8 cellular contexts compared by ENCODE assay signal in the genomic region with DNA sequence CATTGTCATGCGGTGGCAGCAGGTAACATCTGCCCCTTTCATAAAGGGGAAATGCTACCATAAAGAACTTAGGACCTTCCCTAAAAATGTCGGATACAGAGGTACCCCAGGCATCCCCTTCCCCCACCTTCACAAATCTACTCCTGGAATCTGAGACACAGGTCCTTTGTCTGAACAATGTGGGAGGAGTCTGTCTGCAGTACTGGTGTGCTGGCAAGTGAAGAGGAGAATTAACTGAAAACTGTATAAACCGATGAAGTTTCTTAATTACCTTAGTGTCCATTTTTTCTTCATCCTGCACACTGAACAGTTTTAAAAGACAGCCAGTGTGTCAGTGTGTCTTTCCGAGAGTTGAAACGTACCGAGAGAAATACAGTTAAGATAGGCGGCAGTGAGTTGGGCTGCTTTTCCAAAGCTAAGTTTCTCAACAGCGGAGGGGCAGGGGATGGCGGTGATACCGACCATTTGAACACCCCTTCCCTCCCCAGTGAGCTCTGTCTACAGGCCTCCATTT. TPM values are rescaled to one million over a fixed set of nuclear protein-coding genes. Genes with fewer than 3 reads are reported as not detected.
DNase-seq lines count a peak whose midpoint lies in the region; ATAC-seq and TF ChIP-seq lines count a peak whose summit lies in the region.

No MANE protein-coding gene starts in this region.

- intact Hi-C loops in IMR-90 (cut with micrococcal nuclease), result loop anchor here (5.0 to 10.0 kb wide), 3 partner anchors 163 to 373 kb away; partner anchors contain the start of genes ELAC1, MRO and SMAD4
- intact Hi-C loops in activated naive CD4-positive, alpha-beta T cell treated with anti-CD3 and anti-CD28 coated beads for 36 hours (cut with micrococcal nuclease), result loop anchor here (1.0 to 10.0 kb wide), 6 partner anchors 15 to 1383 kb away; partner anchors contain the start of genes ACAA2, ELAC1 and SKA1
- intact Hi-C loops in prostate gland (cut with DNase I), result loop anchor here (2.0 to 10.0 kb wide), 2 partner anchors 165 to 371 kb away; partner anchors contain the start of genes MRO and SMAD4

- peak overlapping the region; percentile 93 for H3K23ac ChIP-seq in IMR-90 (ENCODE audit: low read depth, low read length)

- no peaks in the 10 kb centered on the region for H3K36me3 ChIP-seq in IMR-90 (ENCODE audit: control insufficient read depth, insufficient read depth, low read length)
- H3K36me3 ChIP-seq in NT2/D1 (ENCODE audit: insufficient read depth, insufficient read length, low read length), result peaks cover 17% of the 10 kb centered on the region
- no peaks in the 10 kb centered on the region for H3K36me3 ChIP-seq in prostate gland

- DNase-seq in Caki2 (ENCODE audit: low read depth), result peak; percentile 58
- DNase-seq in IMR-90, result peak; percentile 60
- peak; percentile 61 for DNase-seq in NT2/D1 (ENCODE audit: low read depth, low spot score)
- DNase-seq in activated naive CD4-positive, alpha-beta T cell treated with anti-CD3 and anti-CD28 coated beads for 36 hours, result peak; percentile 57
- DNase-seq in glutamatergic neuron, result peak; percentile 28
- DNase-seq in prostate gland (ENCODE audit: low spot score), result peak; percentile 33

- H4K91ac ChIP-seq in IMR-90 (ENCODE audit: insufficient read depth, low read depth, low read length), result peak overlapping the region; percentile 85

- in situ Hi-C loops in Caki2 (cut with HindIII; ENCODE audit: low pct_unique_long_range_greater_than_20kb, low sequenced_read_pairs) (no loop called here), IMR-90 (cut with MboI; ENCODE audit: low sequenced_read_pairs) (no loop called here)

- H3K4me1 ChIP-seq in IMR-90 (ENCODE audit: control insufficient read depth, insufficient read depth, low read length), result peaks cover 6% of the 10 kb centered on the region; the same call in 1 of the 2 replicates
- H3K4me1 ChIP-seq in NT2/D1 (ENCODE audit: insufficient read depth, insufficient read length), result peaks cover 2% of the 10 kb centered on the region
- peaks cover 8% of the 10 kb centered on the region for H3K4me1 ChIP-seq in prostate gland (replicated peaks)

- H2AFZ ChIP-seq in IMR-90 (replicated peaks; ENCODE audit: low read length, poor library complexity), result peak overlapping the region; percentile 88

- peak overlapping the region; percentile 49; the same call in 1 of the 2 replicates for H4K5ac ChIP-seq in IMR-90 (ENCODE audit: low read depth, low read length)

- peak overlapping the region; percentile 53 for H2BK120ac ChIP-seq in IMR-90 (ENCODE audit: low read depth, low read length)

- TF ChIP-seq RAD21 in IMR-90 (IDR thresholded peaks at IDR 0.05; ENCODE audit: low read length), result no peak

- CTCF ChIA-PET in IMR-90 (lab: Yijun Ruan, JAX), result no interaction called here
- CTCF ChIA-PET in activated naive CD4-positive, alpha-beta T cell treated with anti-CD3 and anti-CD28 coated beads for 36 hours (lab: Charles Lee), result interaction anchor here (1.3 to 3.4 kb wide), 3 partner anchors 28 to 43 kb away, joined by 3 to 19 read pairs (median 5); no protein-coding TSS in a partner anchor

- peak overlapping the region; percentile 96 for H3K27ac Mint-ChIP-seq in activated naive CD4-positive, alpha-beta T cell treated with anti-CD3 and anti-CD28 coated beads for 36 hours
- H3K27ac Mint-ChIP-seq in glutamatergic neuron (ENCODE audit: unreplicated experiment), result peak overlapping the region; percentile 97

- ATAC-seq in IMR-90 (ENCODE audit: low read depth) (no peak), HG02678 (IDR thresholded peaks at IDR 0.05; ENCODE audit: unreplicated experiment) (no peak), HG03135 (IDR thresholded peaks at IDR 0.05; ENCODE audit: unreplicated experiment) (no peak)

- H3K18ac ChIP-seq in IMR-90 (ENCODE audit: low read depth, low read length), result peak overlapping the region; percentile 76

- H3K9ac ChIP-seq in IMR-90 (ENCODE audit: low read depth, low read length), result peak overlapping the region; percentile 96
- H3K9ac ChIP-seq in NT2/D1 (ENCODE audit: insufficient read length, low read depth), result peak overlapping the region; percentile 98

- peak overlapping the region; percentile 99 for H3K4me2 ChIP-seq in IMR-90 (ENCODE audit: low read depth, low read length)

- peak overlapping the region; percentile 76 for H3K14ac ChIP-seq in IMR-90 (replicated peaks; ENCODE audit: low read depth, low read length)

- H3K4me3 Mint-ChIP-seq in activated naive CD4-positive, alpha-beta T cell treated with anti-CD3 and anti-CD28 coated beads for 36 hours, result peak overlapping the region; percentile 84
- peak overlapping the region; percentile 91 for H3K4me3 Mint-ChIP-seq in glutamatergic neuron (ENCODE audit: unreplicated experiment)

- H3K4me1 Mint-ChIP-seq in activated naive CD4-positive, alpha-beta T cell treated with anti-CD3 and anti-CD28 coated beads for 36 hours (ENCODE audit: low read depth), result peaks cover 38% of the 10 kb centered on the region
- peaks cover 23% of the 10 kb centered on the region for H3K4me1 Mint-ChIP-seq in glutamatergic neuron (ENCODE audit: low read depth, unreplicated experiment)

- no peaks in the 10 kb centered on the region for H3K9me3 Mint-ChIP-seq in activated naive CD4-positive, alpha-beta T cell treated with anti-CD3 and anti-CD28 coated beads for 36 hours
- H3K9me3 Mint-ChIP-seq in glutamatergic neuron (ENCODE audit: unreplicated experiment), result peaks cover 20% of the 10 kb centered on the region

- peaks cover 48% of the 10 kb centered on the region for H4K20me1 ChIP-seq in IMR-90 (ENCODE audit: insufficient read depth, low read length)

- POLR2A ChIA-PET in IMR-90 (lab: Charles Lee; ENCODE audit: unreplicated experiment), result no interaction called here

- dilution Hi-C loops in IMR-90 (cut with HindIII; ENCODE audit: low sequenced_read_pairs, unreplicated experiment), result no loop called here

- H2BK20ac ChIP-seq in IMR-90 (ENCODE audit: low read depth, low read length), result no peak overlapping the region

- peak overlapping the region; percentile 28 to 70; a peak in 3 of 4 replicates for H4K8ac ChIP-seq in IMR-90 (ENCODE audit: low read depth in 2 of 2, low read length in 2 of 2)

- no CpG with 5 or more reads among the region's 10 CpGs for WGBS in IMR-90 (ENCODE audit: extremely low coverage in 2 of 2, insufficient read length in 1 of 2), 2 experiments
- WGBS in prostate gland, result under 1% methylated on average over 10 of the region's 10 CpGs

- TF ChIP-seq CTCF in IMR-90 (conservative IDR thresholded peaks at IDR 0.05; ENCODE audit: low read depth, low read length) (no peak), glutamatergic neuron (IDR thresholded peaks at IDR 0.05; ENCODE audit: partially characterized antibody, unreplicated experiment) (no peak), prostate gland (IDR thresholded peaks at IDR 0.05) (peak in 1 of 4 experiments; percentile 9)

- H3K9me3 ChIP-seq in IMR-90 (ENCODE audit: control insufficient read depth, insufficient read depth, low read length) (no peaks in the 10 kb centered on the region), NT2/D1 (ENCODE audit: insufficient read depth, low read length) (no peaks in the 10 kb centered on the region), prostate gland (no peaks in the 10 kb centered on the region)

- peaks cover 0 to 25% of the 10 kb centered on the region in 2 experiments; a peak in 2 of 4 replicates for H3K79me1 ChIP-seq in IMR-90 (ENCODE audit: low read depth in 1 of 2, low read length in 2 of 2)

- peak overlapping the region; percentile 90; the same call in 1 of the 2 replicates for H2AK5ac ChIP-seq in IMR-90 (ENCODE audit: low read depth, low read length)

- peaks cover 5% of the 10 kb centered on the region for H3K9me1 ChIP-seq in IMR-90 (ENCODE audit: insufficient read depth, low read length)

- H3K27ac ChIP-seq in IMR-90 (ENCODE audit: insufficient read depth, low read length), result peak overlapping the region; percentile 87
- peak overlapping the region; percentile 94 to 97 for H3K27ac ChIP-seq in prostate gland

- peaks cover 27% of the 10 kb centered on the region for H3K36me3 Mint-ChIP-seq in activated naive CD4-positive, alpha-beta T cell treated with anti-CD3 and anti-CD28 coated beads for 36 hours (ENCODE audit: low read depth)
- H3K36me3 Mint-ChIP-seq in glutamatergic neuron (ENCODE audit: unreplicated experiment), result peaks cover 7% of the 10 kb centered on the region

- H2AK9ac ChIP-seq in IMR-90 (replicated peaks; ENCODE audit: low read depth, low read length, poor library complexity), result peak overlapping the region; percentile 97

- H3K4me3 ChIP-seq in IMR-90 (ENCODE audit: insufficient read depth, low read depth, low read length) (peak overlapping the region; percentile 98), NT2/D1 (ENCODE audit: insufficient read length, low read depth) (peak overlapping the region; percentile 95), prostate gland (peak overlapping the region; percentile 81)

- peak overlapping the region; percentile 75 for H2BK5ac ChIP-seq in IMR-90 (ENCODE audit: low read depth, low read length, poor library complexity, severe bottlenecking)

- H3K4ac ChIP-seq in IMR-90 (ENCODE audit: low read depth, low read length), result peak overlapping the region; percentile 89

- H2BK15ac ChIP-seq in IMR-90 (ENCODE audit: low read depth, low read length), result 0 out of 3 replicates have a peak overlapping the region, but pooled peaks have one; percentile 18

- no peaks in the 10 kb centered on the region for H3K27me3 Mint-ChIP-seq in activated naive CD4-positive, alpha-beta T cell treated with anti-CD3 and anti-CD28 coated beads for 36 hours (ENCODE audit: low read depth)
- H3K27me3 Mint-ChIP-seq in glutamatergic neuron (ENCODE audit: unreplicated experiment), result peaks cover 19% of the 10 kb centered on the region

- H3K56ac ChIP-seq in IMR-90 (ENCODE audit: extremely low read depth, insufficient read depth, low read length), result peak overlapping the region; percentile 84

- H3K27me3 ChIP-seq in IMR-90 (ENCODE audit: control insufficient read depth, insufficient read depth, low read length), result no peaks in the 10 kb centered on the region
- H3K27me3 ChIP-seq in NT2/D1 (ENCODE audit: insufficient read depth, insufficient read length), result no peaks in the 10 kb centered on the region
- no peaks in the 10 kb centered on the region for H3K27me3 ChIP-seq in prostate gland (replicated peaks; ENCODE audit: insufficient read depth)

- no peak for TF ChIP-seq POLR2A in IMR-90 (IDR thresholded peaks at IDR 0.05; ENCODE audit: low read depth, low read length)
- peak; percentile 34 for TF ChIP-seq POLR2A in prostate gland (IDR thresholded peaks at IDR 0.05)

- no TSS peak for BruUV-seq in IMR-90 (replicated peaks; lab: Mats Ljungman, UMichigan)

TF ChIP-seq in IMR-90, 13 proteins besides CTCF, POLR2A, EP300 and RAD21 (continues in another document):
- TF ChIP-seq MAFK (IDR thresholded peaks at IDR 0.05; ENCODE audit: low read depth, low read length) (no peak), RCOR1 (IDR thresholded peaks at IDR 0.05; ENCODE audit: insufficient replicate concordance, low read length) (no peak)

RNA-seq across cellular contexts. Expression of gene MEX3C, which starts 1.8 kb away (rescaled TPM):
- 21.6 and 30.8 TPM in 2 replicates for total RNA-seq in Caki2 (2014; rRNA removed; shearing (Covaris generic); ENCODE audit: low replicate concordance)
- total RNA-seq in IMR-90 (2012; rRNA removed), result 42.8 and 50.9 TPM in 2 replicates
- 25.9 and 26.0 TPM in 2 replicates for polyA plus RNA-seq in IMR-90 (2012; rRNA removed)
- 9.3 and 15.1 TPM in 2 replicates for polyA plus RNA-seq in IMR-90 (2012; cell fraction: cytosol; rRNA removed)
- 4.1 and 17.7 TPM in 2 replicates for polyA plus RNA-seq in IMR-90 (2012; cell fraction: nucleus; rRNA removed; ENCODE audit: low replicate concordance)
- 10 to 100 TPM; 50.9 to 52.4 TPM for total RNA-seq in activated naive CD4-positive, alpha-beta T cell treated with anti-CD3 and anti-CD28 coated beads for 36 hours
- total RNA-seq in glutamatergic neuron (ENCODE audit: unreplicated experiment), result 81.3 TPM
- total RNA-seq in prostate gland, result 10 to 100 TPM; 29.2 to 54.0 TPM
